Comparison of ENCODE assay signal across 11 cellular contexts in genomic region chr16:84995666-84996065, GRCh38. TPM values are rescaled to one million over a fixed set of nuclear protein-coding genes. Genes with fewer than 3 reads are reported as not detected.
DNase-seq lines count a peak whose midpoint lies in the region; ATAC-seq and TF ChIP-seq lines count a peak whose summit lies in the region.
"Had no signal": no experiment of that assay in that cellular context is flagged by ENCODE, and none has a peak within 500 bp of the region (broad histone marks: within the 10 kb centered on the region; RNA-seq: fewer than 3 reads in every experiment).

No MANE protein-coding gene starts in this region.

- TF ChIP-seq CTCF in fibroblast of lung (conservative IDR thresholded peaks at IDR 0.05 in 1 of 2, IDR thresholded peaks at IDR 0.05 in 1 of 2; ENCODE audit: low read depth in 1 of 2, low read length in 2 of 2) (no peak), smooth muscle cell (IDR thresholded peaks at IDR 0.05; ENCODE audit: borderline replicate concordance, insufficient read depth, poor library complexity, severe bottlenecking) (no peak)

- H3K4me1 ChIP-seq in SJSA1 (replicated peaks): peaks cover 52% of the 10 kb centered on the region
- peaks cover 27% of the 10 kb centered on the region for H3K4me1 ChIP-seq in fibroblast of lung (ENCODE audit: control insufficient read depth, extremely low read depth, insufficient read depth, low read length)
- peaks cover 5% of the 10 kb centered on the region for H3K4me1 ChIP-seq in smooth muscle cell (ENCODE audit: low read depth)

- no peak overlapping the region for H3K9ac ChIP-seq in fibroblast of lung (ENCODE audit: insufficient read depth, low read length)
- no peak overlapping the region for H3K9ac ChIP-seq in smooth muscle cell (ENCODE audit: low read depth)

- H3F3A ChIP-seq in smooth muscle cell (ENCODE audit: low read depth): peaks cover 22% of the 10 kb centered on the region

- 97% methylated on average over 8 of the region's 8 CpGs for WGBS in smooth muscle cell (ENCODE audit: low lambda C conversion rate)

- no peaks in the 10 kb centered on the region for H4K20me1 ChIP-seq in fibroblast of lung (ENCODE audit: control insufficient read depth, extremely low read depth, insufficient read depth, low read length)
- peaks cover 63% of the 10 kb centered on the region for H4K20me1 ChIP-seq in smooth muscle cell (ENCODE audit: low read depth)

- no peak overlapping the region for H3K4me2 ChIP-seq in fibroblast of lung (ENCODE audit: extremely low read depth, insufficient read depth, low read length)
- H3K4me2 ChIP-seq in smooth muscle cell: peak overlapping the region; percentile 54

- no peaks in the 10 kb centered on the region for H3K27me3 ChIP-seq in SJSA1 (replicated peaks)
- no peaks in the 10 kb centered on the region for H3K27me3 ChIP-seq in fibroblast of lung (ENCODE audit: control insufficient read depth, insufficient read depth, low read length)
- no peaks in the 10 kb centered on the region for H3K27me3 ChIP-seq in smooth muscle cell (ENCODE audit: low read depth)

- H3K9me3 ChIP-seq in SJSA1 (replicated peaks) (no peaks in the 10 kb centered on the region), fibroblast of lung (ENCODE audit: control insufficient read depth, insufficient read depth, low read depth, low read length) (no peaks in the 10 kb centered on the region), smooth muscle cell (replicated peaks; ENCODE audit: low read depth) (no peaks in the 10 kb centered on the region)

- no peak for TF ChIP-seq POLR2A in GM18505 (IDR thresholded peaks at IDR 0.05; ENCODE audit: borderline replicate concordance, extremely low read depth, insufficient read depth, insufficient read length)

- H3K36me3 ChIP-seq in SJSA1 (peaks cover 51% of the 10 kb centered on the region), fibroblast of lung (ENCODE audit: control insufficient read depth, insufficient read depth, low read length) (peaks cover 10% of the 10 kb centered on the region), smooth muscle cell (ENCODE audit: low read depth) (no peaks in the 10 kb centered on the region)

- peaks cover 80% of the 10 kb centered on the region for H3K79me2 ChIP-seq in fibroblast of lung (ENCODE audit: control insufficient read depth, insufficient read depth, low read length)
- H3K79me2 ChIP-seq in smooth muscle cell (ENCODE audit: low read depth): peaks cover 87% of the 10 kb centered on the region

- peak; percentile 12 for DNase-seq in activated CD4-positive, alpha-beta T cell treated with anti-CD3 and anti-CD28 coated beads, Interleukin-2, amount 50 U/mL, for 1 hour
- DNase-seq in activated CD4-positive, alpha-beta T cell treated with anti-CD3 and anti-CD28 coated beads for 1 hour: no peak
- DNase-seq in SJSA1 (ENCODE audit: low read depth in 1 of 2, low spot score in 2 of 2) (no peak), fibroblast of lung (ENCODE audit: low read depth in 2 of 2) (no peak), smooth muscle cell (lab: John Stamatoyannopoulos, UW; ENCODE audit: unreplicated experiment) (no peak), occipital lobe (lab: John Stamatoyannopoulos, UW) (no peak)
- DNase-seq: activated naive CD8-positive, alpha-beta T cell treated with anti-CD3 and anti-CD28 coated beads, Interleukin-2, amount 10 ng/mL, durations not matched to agents 7 days and 5 days; KBM-7; NCI-H2171 had no signal

- ATAC-seq in GM21786 (IDR thresholded peaks at IDR 0.05; ENCODE audit: unreplicated experiment): no peak
- ATAC-seq in GM18505 (IDR thresholded peaks at IDR 0.05; ENCODE audit: unreplicated experiment): no peak

- no peak overlapping the region for H3K4me3 ChIP-seq in SJSA1
- no peak overlapping the region for H3K4me3 ChIP-seq in fibroblast of lung (replicated peaks in 1 of 4; ENCODE audit: control extremely low read depth in 1 of 4, insufficient read depth in 1 of 4, low read depth in 3 of 4, low read length in 4 of 4)
- no peak overlapping the region for H3K4me3 ChIP-seq in smooth muscle cell

- H2AFZ ChIP-seq in fibroblast of lung (ENCODE audit: low read length) (no peak overlapping the region), smooth muscle cell (ENCODE audit: low read depth) (no peak overlapping the region)

- H3K27ac ChIP-seq in SJSA1 (peak overlapping the region; percentile 83; the same call in 1 of the 2 replicates), fibroblast of lung (ENCODE audit: insufficient read depth, low read length) (peak overlapping the region; percentile 90), smooth muscle cell (ENCODE audit: low read depth) (peak overlapping the region; percentile 99)

RNA-seq across cellular contexts. Expression of gene ZDHHC7, which starts 15.7 kb away (rescaled TPM):
- total RNA-seq in SJSA1 (2014; rRNA removed; shearing (Covaris generic)): 72.6 and 73.1 TPM in 2 replicates
- total RNA-seq in fibroblast of lung (88.6 and 135 TPM in 2 replicates), smooth muscle cell (35.3 and 39.1 TPM in 2 replicates), occipital lobe (24.0 TPM)
- polyA plus RNA-seq in fibroblast of lung (86.2 and 96.4 TPM in 2 replicates), smooth muscle cell (31.9 and 42.9 TPM in 2 replicates)
- 65.1 and 75.5 TPM in 2 replicates for polyA plus RNA-seq in fibroblast of lung (2012)
- polyA minus RNA-seq in fibroblast of lung (ENCODE audit: low replicate concordance): 458 and 490 TPM in 2 replicates

RNA-seq across cellular contexts. Expression of gene KIAA0513, which starts 31.9 kb away (rescaled TPM):
- total RNA-seq in SJSA1 (2014; rRNA removed; shearing (Covaris generic)): 3.9 and 10.4 TPM in 2 replicates
- 19.5 and 22.3 TPM in 2 replicates for total RNA-seq in fibroblast of lung
- polyA plus RNA-seq in fibroblast of lung: 11.7 and 13.8 TPM in 2 replicates
- 9.4 and 9.8 TPM in 2 replicates for polyA plus RNA-seq in fibroblast of lung (2012)
- polyA minus RNA-seq in fibroblast of lung (ENCODE audit: low replicate concordance): 11.9 and 13.1 TPM in 2 replicates
- total RNA-seq in smooth muscle cell: 3.3 and 11.2 TPM in 2 replicates
- 3.2 and 5.3 TPM in 2 replicates for polyA plus RNA-seq in smooth muscle cell
- total RNA-seq in occipital lobe: 53.7 TPM
